ENCODE assay signal across 1 cellular context in genomic region chr1:210565316-210565715, GRCh38.
TF ChIP-seq lines count a peak whose summit lies in the region.

No MANE protein-coding gene starts in this region.

TF ChIP-seq in WTC11, 78 proteins besides CTCF, POLR2A, EP300 and RAD21 (continued from another document):
- no peak for TF ChIP-seq ZSCAN18 (CRISPR knock-in tag; IDR thresholded peaks at IDR 0.05)
